15 cellular contexts compared by ENCODE assay signal in genomic region chr13:74450525-74450845, GRCh38.
"Had no signal": no experiment of that assay in that cellular context is flagged by ENCODE, and none has a peak within 500 bp of the region (broad histone marks: within the 10 kb centered on the region; RNA-seq: fewer than 3 reads in every experiment).

No MANE protein-coding gene starts in this region.

- DNase-seq: activated CD4-positive, alpha-beta T cell treated with anti-CD3 and anti-CD28 coated beads, Interleukin-2, amount 50 U/mL, for 1 hour; activated CD8-positive, alpha-beta memory T cell treated with anti-CD3 and anti-CD28 coated beads, Interleukin-2, amount 50 U/mL, for 4 hours; activated naive CD4-positive, alpha-beta T cell treated with anti-CD3 and anti-CD28 coated beads for 36 hours; activated T-cell treated with anti-CD3 and anti-CD28 coated beads, Interleukin-2, amount 50 U/mL, for 4 hours; cerebellar nuclear complex; cortex of kidney; kidney; left lung; nephron progenitor cell; stimulated activated CD4-positive, alpha-beta T cell treated with anti-CD3 and anti-CD28 coated beads, Interleukin-12 subunit alpha, Interleukin-12 subunit beta, amount 100 ng/mL, for 4 hours; stimulated activated CD4-positive, alpha-beta T cell treated with anti-CD3 and anti-CD28 coated beads, Interleukin-1b, Interleukin-23, amount 100 ng/mL, for 48 hours; stimulated activated CD8-positive, alpha-beta memory T cell treated with anti-CD3 and anti-CD28 coated beads, Interleukin-4, amount 100 ng/mL, for 48 hours; stimulated activated naive CD4-positive, alpha-beta T cell; tibial artery had no signal

- H3K9me3 ChIP-seq: left lung, tibial artery had no signal

- H3K27ac ChIP-seq: left lung, tibial artery had no signal

- H3K36me3 ChIP-seq: left lung, tibial artery had no signal

- H3K4me3 ChIP-seq: left lung, tibial artery had no signal

- FAIRE-seq: frontal cortex, kidney had no signal

- H3K27me3 ChIP-seq: left lung, tibial artery had no signal

- H3K4me1 ChIP-seq: left lung had no signal
